Comparison of ENCODE assay signal across 1 cellular context in the genomic region with DNA sequence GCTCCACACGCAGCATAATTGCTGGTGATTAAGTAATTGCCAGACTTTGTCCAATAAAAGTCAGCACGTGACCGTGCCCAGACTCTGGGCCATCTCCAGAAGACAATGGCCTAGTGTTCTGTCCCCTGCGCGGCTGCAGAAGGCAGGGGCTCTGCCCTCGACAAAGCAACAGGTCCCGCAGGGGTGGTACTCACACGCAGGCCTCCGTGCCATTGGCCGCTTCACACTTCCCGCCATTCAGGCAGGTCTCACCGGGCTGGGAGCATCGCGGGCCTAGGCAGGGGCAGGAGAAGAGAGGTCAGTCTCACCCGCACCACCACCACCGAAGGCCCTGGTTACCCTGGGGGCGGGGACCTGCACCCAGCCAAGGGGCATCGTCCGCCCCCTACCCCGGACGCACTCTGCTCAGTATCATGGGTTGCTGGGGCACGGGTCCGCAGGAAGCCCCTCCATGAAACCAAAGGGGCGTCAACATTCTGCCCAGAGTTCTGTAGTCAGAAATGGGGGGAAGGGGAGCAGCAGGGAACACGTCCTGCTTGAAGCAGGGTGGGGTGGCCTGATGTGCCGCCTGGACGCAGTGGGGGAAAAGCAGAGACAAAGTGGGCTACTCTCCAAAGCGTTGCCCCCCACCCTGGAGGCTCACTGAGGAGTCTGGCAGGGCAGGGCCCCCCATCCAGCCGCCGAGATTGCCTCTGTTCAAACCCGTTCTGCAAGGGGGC.
TF ChIP-seq lines count a peak whose summit lies in the region.

No MANE protein-coding gene starts in this region.

TF ChIP-seq in HepG2, 621 proteins besides CTCF, POLR2A, EP300 and RAD21 (continued from another document and continues in another):
- TF ChIP-seq, protein P1, sequence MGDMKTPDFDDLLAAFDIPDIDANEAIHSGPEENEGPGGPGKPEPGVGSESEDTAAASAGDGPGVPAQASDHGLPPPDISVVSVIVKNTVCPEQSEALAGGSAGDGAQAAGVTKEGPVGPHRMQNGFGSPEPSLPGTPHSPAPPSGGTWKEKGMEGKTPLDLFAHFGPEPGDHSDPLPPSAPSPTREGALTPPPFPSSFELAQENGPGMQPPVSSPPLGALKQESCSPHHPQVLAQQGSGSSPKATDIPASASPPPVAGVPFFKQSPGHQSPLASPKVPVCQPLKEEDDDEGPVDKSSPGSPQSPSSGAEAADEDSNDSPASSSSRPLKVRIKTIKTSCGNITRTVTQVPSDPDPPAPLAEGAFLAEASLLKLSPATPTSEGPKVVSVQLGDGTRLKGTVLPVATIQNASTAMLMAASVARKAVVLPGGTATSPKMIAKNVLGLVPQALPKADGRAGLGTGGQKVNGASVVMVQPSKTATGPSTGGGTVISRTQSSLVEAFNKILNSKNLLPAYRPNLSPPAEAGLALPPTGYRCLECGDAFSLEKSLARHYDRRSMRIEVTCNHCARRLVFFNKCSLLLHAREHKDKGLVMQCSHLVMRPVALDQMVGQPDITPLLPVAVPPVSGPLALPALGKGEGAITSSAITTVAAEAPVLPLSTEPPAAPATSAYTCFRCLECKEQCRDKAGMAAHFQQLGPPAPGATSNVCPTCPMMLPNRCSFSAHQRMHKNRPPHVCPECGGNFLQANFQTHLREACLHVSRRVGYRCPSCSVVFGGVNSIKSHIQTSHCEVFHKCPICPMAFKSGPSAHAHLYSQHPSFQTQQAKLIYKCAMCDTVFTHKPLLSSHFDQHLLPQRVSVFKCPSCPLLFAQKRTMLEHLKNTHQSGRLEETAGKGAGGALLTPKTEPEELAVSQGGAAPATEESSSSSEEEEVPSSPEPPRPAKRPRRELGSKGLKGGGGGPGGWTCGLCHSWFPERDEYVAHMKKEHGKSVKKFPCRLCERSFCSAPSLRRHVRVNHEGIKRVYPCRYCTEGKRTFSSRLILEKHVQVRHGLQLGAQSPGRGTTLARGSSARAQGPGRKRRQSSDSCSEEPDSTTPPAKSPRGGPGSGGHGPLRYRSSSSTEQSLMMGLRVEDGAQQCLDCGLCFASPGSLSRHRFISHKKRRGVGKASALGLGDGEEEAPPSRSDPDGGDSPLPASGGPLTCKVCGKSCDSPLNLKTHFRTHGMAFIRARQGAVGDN (CRISPR knock-in tag; IDR thresholded peaks at IDR 0.05): peak; percentile 48
- TF ChIP-seq CEBPG (CRISPR knock-in tag; IDR thresholded peaks at IDR 0.05) (0 out of 2 replicates have a peak, but pooled peaks have one; percentile 15), NR2C2 (CRISPR knock-in tag; IDR thresholded peaks at IDR 0.05; ENCODE audit: borderline replicate concordance) (no peak), PHF8 (CRISPR knock-in tag; IDR thresholded peaks at IDR 0.05) (no peak), ZNF746 (CRISPR knock-in tag; IDR thresholded peaks at IDR 0.05) (no peak), NFYC (CRISPR knock-in tag; IDR thresholded peaks at IDR 0.05) (0 out of 2 replicates have a peak, but pooled peaks have one; percentile 38), BRCA1 (CRISPR knock-in tag; IDR thresholded peaks at IDR 0.05) (no peak), TAF15 (IDR thresholded peaks at IDR 0.05; ENCODE audit: low read depth, low read length, poor library complexity, severe bottlenecking) (no peak), SOX5 (CRISPR knock-in tag; IDR thresholded peaks at IDR 0.05; ENCODE audit: borderline replicate concordance) (peak; percentile 76; the same call in 1 of the 2 replicates), TCF7 (IDR thresholded peaks at IDR 0.05; ENCODE audit: low read depth) (no peak), ARHGAP35 (CRISPR knock-in tag; IDR thresholded peaks at IDR 0.05; ENCODE audit: borderline replicate concordance) (no peak), MZF1 (CRISPR knock-in tag; IDR thresholded peaks at IDR 0.05; ENCODE audit: borderline replicate concordance) (no peak), MAZ (IDR thresholded peaks at IDR 0.05; ENCODE audit: borderline replicate concordance, low read depth, low read length) (no peak), MAZ (CRISPR knock-in tag; IDR thresholded peaks at IDR 0.05; ENCODE audit: low read depth) (no peak), ZNF839 (CRISPR knock-in tag; IDR thresholded peaks at IDR 0.05; ENCODE audit: borderline replicate concordance) (no peak), ZNF232 (CRISPR knock-in tag; IDR thresholded peaks at IDR 0.05; ENCODE audit: borderline replicate concordance) (no peak), ZNF564 (CRISPR knock-in tag; IDR thresholded peaks at IDR 0.05) (no peak), ZSCAN30 (CRISPR knock-in tag; IDR thresholded peaks at IDR 0.05) (no peak), BRD4 (CRISPR knock-in tag; IDR thresholded peaks at IDR 0.05) (no peak), ZNF235 (CRISPR knock-in tag; IDR thresholded peaks at IDR 0.05; ENCODE audit: borderline replicate concordance) (no peak), JDP2 (CRISPR knock-in tag; IDR thresholded peaks at IDR 0.05; ENCODE audit: borderline replicate concordance) (no peak), RXRA (CRISPR knock-in tag; IDR thresholded peaks at IDR 0.05) (no peak), BHLHE40 (IDR thresholded peaks at IDR 0.05; ENCODE audit: low read length) (peak; percentile 90), HOXA7 (CRISPR knock-in tag; IDR thresholded peaks at IDR 0.05) (no peak), HNRNPLL (IDR thresholded peaks at IDR 0.05; ENCODE audit: low read depth, low read length, poor library complexity, severe bottlenecking) (peak; percentile 18), KDM4B (CRISPR knock-in tag; IDR thresholded peaks at IDR 0.05) (no peak), NR3C1 (CRISPR knock-in tag; IDR thresholded peaks at IDR 0.05) (no peak)
- TF ChIP-seq, protein P2, sequence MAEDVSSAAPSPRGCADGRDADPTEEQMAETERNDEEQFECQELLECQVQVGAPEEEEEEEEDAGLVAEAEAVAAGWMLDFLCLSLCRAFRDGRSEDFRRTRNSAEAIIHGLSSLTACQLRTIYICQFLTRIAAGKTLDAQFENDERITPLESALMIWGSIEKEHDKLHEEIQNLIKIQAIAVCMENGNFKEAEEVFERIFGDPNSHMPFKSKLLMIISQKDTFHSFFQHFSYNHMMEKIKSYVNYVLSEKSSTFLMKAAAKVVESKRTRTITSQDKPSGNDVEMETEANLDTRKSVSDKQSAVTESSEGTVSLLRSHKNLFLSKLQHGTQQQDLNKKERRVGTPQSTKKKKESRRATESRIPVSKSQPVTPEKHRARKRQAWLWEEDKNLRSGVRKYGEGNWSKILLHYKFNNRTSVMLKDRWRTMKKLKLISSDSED (CRISPR knock-in tag; IDR thresholded peaks at IDR 0.05): no peak
- TF ChIP-seq, protein P3, sequence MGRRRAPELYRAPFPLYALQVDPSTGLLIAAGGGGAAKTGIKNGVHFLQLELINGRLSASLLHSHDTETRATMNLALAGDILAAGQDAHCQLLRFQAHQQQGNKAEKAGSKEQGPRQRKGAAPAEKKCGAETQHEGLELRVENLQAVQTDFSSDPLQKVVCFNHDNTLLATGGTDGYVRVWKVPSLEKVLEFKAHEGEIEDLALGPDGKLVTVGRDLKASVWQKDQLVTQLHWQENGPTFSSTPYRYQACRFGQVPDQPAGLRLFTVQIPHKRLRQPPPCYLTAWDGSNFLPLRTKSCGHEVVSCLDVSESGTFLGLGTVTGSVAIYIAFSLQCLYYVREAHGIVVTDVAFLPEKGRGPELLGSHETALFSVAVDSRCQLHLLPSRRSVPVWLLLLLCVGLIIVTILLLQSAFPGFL (CRISPR knock-in tag; IDR thresholded peaks at IDR 0.05): no peak
- TF ChIP-seq, protein P4, sequence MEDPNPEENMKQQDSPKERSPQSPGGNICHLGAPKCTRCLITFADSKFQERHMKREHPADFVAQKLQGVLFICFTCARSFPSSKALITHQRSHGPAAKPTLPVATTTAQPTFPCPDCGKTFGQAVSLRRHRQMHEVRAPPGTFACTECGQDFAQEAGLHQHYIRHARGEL (CRISPR knock-in tag; IDR thresholded peaks at IDR 0.05): no peak
- TF ChIP-seq, protein P5, sequence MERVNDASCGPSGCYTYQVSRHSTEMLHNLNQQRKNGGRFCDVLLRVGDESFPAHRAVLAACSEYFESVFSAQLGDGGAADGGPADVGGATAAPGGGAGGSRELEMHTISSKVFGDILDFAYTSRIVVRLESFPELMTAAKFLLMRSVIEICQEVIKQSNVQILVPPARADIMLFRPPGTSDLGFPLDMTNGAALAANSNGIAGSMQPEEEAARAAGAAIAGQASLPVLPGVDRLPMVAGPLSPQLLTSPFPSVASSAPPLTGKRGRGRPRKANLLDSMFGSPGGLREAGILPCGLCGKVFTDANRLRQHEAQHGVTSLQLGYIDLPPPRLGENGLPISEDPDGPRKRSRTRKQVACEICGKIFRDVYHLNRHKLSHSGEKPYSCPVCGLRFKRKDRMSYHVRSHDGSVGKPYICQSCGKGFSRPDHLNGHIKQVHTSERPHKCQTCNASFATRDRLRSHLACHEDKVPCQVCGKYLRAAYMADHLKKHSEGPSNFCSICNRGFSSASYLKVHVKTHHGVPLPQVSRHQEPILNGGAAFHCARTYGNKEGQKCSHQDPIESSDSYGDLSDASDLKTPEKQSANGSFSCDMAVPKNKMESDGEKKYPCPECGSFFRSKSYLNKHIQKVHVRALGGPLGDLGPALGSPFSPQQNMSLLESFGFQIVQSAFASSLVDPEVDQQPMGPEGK (CRISPR knock-in tag; IDR thresholded peaks at IDR 0.05): peak; percentile 36
- TF ChIP-seq, protein P6, sequence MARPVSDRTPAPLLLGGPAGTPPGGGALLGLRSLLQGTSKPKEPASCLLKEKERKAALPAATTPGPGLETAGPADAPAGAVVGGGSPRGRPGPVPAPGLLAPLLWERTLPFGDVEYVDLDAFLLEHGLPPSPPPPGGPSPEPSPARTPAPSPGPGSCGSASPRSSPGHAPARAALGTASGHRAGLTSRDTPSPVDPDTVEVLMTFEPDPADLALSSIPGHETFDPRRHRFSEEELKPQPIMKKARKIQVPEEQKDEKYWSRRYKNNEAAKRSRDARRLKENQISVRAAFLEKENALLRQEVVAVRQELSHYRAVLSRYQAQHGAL (CRISPR knock-in tag; IDR thresholded peaks at IDR 0.05; ENCODE audit: not compliant biosample characterization): no peak
- TF ChIP-seq, protein P7, sequence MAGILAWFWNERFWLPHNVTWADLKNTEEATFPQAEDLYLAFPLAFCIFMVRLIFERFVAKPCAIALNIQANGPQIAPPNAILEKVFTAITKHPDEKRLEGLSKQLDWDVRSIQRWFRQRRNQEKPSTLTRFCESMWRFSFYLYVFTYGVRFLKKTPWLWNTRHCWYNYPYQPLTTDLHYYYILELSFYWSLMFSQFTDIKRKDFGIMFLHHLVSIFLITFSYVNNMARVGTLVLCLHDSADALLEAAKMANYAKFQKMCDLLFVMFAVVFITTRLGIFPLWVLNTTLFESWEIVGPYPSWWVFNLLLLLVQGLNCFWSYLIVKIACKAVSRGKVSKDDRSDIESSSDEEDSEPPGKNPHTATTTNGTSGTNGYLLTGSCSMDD (CRISPR knock-in tag; IDR thresholded peaks at IDR 0.05): no peak
- TF ChIP-seq, protein P8, sequence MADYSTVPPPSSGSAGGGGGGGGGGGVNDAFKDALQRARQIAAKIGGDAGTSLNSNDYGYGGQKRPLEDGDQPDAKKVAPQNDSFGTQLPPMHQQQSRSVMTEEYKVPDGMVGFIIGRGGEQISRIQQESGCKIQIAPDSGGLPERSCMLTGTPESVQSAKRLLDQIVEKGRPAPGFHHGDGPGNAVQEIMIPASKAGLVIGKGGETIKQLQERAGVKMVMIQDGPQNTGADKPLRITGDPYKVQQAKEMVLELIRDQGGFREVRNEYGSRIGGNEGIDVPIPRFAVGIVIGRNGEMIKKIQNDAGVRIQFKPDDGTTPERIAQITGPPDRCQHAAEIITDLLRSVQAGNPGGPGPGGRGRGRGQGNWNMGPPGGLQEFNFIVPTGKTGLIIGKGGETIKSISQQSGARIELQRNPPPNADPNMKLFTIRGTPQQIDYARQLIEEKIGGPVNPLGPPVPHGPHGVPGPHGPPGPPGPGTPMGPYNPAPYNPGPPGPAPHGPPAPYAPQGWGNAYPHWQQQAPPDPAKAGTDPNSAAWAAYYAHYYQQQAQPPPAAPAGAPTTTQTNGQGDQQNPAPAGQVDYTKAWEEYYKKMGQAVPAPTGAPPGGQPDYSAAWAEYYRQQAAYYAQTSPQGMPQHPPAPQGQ (CRISPR knock-in tag; IDR thresholded peaks at IDR 0.05; ENCODE audit: borderline replicate concordance): no peak
- TF ChIP-seq, protein P9, sequence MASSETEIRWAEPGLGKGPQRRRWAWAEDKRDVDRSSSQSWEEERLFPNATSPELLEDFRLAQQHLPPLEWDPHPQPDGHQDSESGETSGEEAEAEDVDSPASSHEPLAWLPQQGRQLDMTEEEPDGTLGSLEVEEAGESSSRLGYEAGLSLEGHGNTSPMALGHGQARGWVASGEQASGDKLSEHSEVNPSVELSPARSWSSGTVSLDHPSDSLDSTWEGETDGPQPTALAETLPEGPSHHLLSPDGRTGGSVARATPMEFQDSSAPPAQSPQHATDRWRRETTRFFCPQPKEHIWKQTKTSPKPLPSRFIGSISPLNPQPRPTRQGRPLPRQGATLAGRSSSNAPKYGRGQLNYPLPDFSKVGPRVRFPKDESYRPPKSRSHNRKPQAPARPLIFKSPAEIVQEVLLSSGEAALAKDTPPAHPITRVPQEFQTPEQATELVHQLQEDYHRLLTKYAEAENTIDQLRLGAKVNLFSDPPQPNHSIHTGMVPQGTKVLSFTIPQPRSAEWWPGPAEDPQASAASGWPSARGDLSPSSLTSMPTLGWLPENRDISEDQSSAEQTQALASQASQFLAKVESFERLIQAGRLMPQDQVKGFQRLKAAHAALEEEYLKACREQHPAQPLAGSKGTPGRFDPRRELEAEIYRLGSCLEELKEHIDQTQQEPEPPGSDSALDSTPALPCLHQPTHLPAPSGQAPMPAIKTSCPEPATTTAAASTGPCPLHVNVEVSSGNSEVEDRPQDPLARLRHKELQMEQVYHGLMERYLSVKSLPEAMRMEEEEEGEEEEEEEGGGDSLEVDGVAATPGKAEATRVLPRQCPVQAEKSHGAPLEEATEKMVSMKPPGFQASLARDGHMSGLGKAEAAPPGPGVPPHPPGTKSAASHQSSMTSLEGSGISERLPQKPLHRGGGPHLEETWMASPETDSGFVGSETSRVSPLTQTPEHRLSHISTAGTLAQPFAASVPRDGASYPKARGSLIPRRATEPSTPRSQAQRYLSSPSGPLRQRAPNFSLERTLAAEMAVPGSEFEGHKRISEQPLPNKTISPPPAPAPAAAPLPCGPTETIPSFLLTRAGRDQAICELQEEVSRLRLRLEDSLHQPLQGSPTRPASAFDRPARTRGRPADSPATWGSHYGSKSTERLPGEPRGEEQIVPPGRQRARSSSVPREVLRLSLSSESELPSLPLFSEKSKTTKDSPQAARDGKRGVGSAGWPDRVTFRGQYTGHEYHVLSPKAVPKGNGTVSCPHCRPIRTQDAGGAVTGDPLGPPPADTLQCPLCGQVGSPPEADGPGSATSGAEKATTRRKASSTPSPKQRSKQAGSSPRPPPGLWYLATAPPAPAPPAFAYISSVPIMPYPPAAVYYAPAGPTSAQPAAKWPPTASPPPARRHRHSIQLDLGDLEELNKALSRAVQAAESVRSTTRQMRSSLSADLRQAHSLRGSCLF (CRISPR knock-in tag; IDR thresholded peaks at IDR 0.05; ENCODE audit: borderline replicate concordance): no peak
- TF ChIP-seq, protein P10, sequence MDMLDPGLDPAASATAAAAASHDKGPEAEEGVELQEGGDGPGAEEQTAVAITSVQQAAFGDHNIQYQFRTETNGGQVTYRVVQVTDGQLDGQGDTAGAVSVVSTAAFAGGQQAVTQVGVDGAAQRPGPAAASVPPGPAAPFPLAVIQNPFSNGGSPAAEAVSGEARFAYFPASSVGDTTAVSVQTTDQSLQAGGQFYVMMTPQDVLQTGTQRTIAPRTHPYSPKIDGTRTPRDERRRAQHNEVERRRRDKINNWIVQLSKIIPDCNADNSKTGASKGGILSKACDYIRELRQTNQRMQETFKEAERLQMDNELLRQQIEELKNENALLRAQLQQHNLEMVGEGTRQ (IDR thresholded peaks at IDR 0.05; ENCODE audit: low read depth, low read length): peak; percentile 85
- TF ChIP-seq, protein P10 (CRISPR knock-in tag; IDR thresholded peaks at IDR 0.05; ENCODE audit: borderline replicate concordance): peak; percentile 86; the same call in 1 of the 2 replicates
